ENCODE assay signal across 15 cellular contexts in the genomic region with DNA sequence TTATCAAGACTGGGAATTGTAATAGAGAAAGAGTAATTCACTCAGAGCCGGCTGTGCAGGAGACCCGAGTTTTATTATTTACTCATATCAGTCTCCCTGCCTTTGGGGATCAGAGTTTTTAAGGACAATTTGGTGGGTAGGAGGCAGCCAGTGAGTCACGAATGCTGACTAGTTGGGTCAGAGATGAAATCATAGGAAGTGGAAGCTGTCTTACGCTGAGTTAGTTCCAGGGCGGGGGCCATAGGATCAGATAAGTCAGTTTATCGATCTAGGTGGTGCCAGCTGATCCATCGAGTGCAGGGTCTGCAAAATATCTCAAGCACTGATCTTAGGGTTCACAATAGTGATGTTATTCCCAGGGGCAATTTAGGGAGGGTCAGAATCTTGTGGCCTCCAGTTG. TPM values are rescaled to one million over a fixed set of nuclear protein-coding genes. Genes with fewer than 3 reads are reported as not detected.
A peak's percentile ranks its signal among the peaks of the same experiment; 100 is the strongest.
DNase-seq lines count a peak whose midpoint lies in the region; ATAC-seq and TF ChIP-seq lines count a peak whose summit lies in the region.
"Had no signal": no experiment of that assay in that cellular context is flagged by ENCODE, and none has a peak within 500 bp of the region (broad histone marks: within the 10 kb centered on the region; RNA-seq: fewer than 3 reads in every experiment).

No MANE protein-coding gene starts in this region.

- no peaks in the 10 kb centered on the region for H3K9me3 ChIP-seq in tibial artery
- H3K9me3 ChIP-seq: suprapubic skin had no signal

- H3K9me3 Mint-ChIP-seq in natural killer cell treated with Interleukin-12 subunit alpha and Interleukin-12 subunit beta and Interleukin-15 and Interleukin-18, amount 100 ng/mL, for 72 hours, result no peaks in the 10 kb centered on the region
- no peaks in the 10 kb centered on the region for H3K9me3 Mint-ChIP-seq in natural killer cell
- no peaks in the 10 kb centered on the region for H3K9me3 Mint-ChIP-seq in activated T-helper 17 cell treated with anti-CD3 and anti-CD28 coated beads, Interleukin-2, amount 50 U/mL, for 72 hours
- no peaks in the 10 kb centered on the region for H3K9me3 Mint-ChIP-seq in effector memory CD8-positive, alpha-beta T cell
- H3K9me3 Mint-ChIP-seq: activated naive CD4-positive, alpha-beta T cell treated with anti-CD3 and anti-CD28 coated beads for 36 hours had no signal

- H3K4me1 Mint-ChIP-seq in natural killer cell treated with Interleukin-12 subunit alpha and Interleukin-12 subunit beta and Interleukin-15 and Interleukin-18, amount 100 ng/mL, for 72 hours (ENCODE audit: low read depth in 2 of 2), result no peaks in the 10 kb centered on the region
- H3K4me1 Mint-ChIP-seq in natural killer cell, result no peaks in the 10 kb centered on the region
- peaks cover 6% of the 10 kb centered on the region for H3K4me1 Mint-ChIP-seq in activated T-helper 17 cell treated with anti-CD3 and anti-CD28 coated beads, Interleukin-2, amount 50 U/mL, for 72 hours
- H3K4me1 Mint-ChIP-seq in effector memory CD8-positive, alpha-beta T cell (ENCODE audit: low read depth in 2 of 2), result no peaks in the 10 kb centered on the region

- DNase-seq in natural killer cell treated with Interleukin-12 subunit alpha and Interleukin-12 subunit beta and Interleukin-15 and Interleukin-18, amount 100 ng/mL, for 72 hours (ENCODE audit: low spot score), result no peak
- no peak for DNase-seq in natural killer cell
- DNase-seq in foreskin keratinocyte, result peak in 1 of 2 donors; percentile 50
- no peak for DNase-seq in effector memory CD8-positive, alpha-beta T cell
- DNase-seq in tibial artery, result no peak
- DNase-seq: activated CD4-positive, alpha-beta T cell treated with anti-CD3 and anti-CD28 coated beads, Interleukin-2, amount 50 U/mL, for 4 hours; activated naive CD4-positive, alpha-beta T cell treated with anti-CD3 and anti-CD28 coated beads for 36 hours; NCI-H1436 had no signal

- no peak overlapping the region for H3K4me3 ChIP-seq in tibial artery
- H3K4me3 ChIP-seq: suprapubic skin had no signal

- peak overlapping the region; percentile 14 for H3K4me3 Mint-ChIP-seq in natural killer cell treated with Interleukin-12 subunit alpha and Interleukin-12 subunit beta and Interleukin-15 and Interleukin-18, amount 100 ng/mL, for 72 hours
- H3K4me3 Mint-ChIP-seq in natural killer cell, result no peak overlapping the region
- no peak overlapping the region for H3K4me3 Mint-ChIP-seq in activated T-helper 17 cell treated with anti-CD3 and anti-CD28 coated beads, Interleukin-2, amount 50 U/mL, for 72 hours
- H3K4me3 Mint-ChIP-seq in effector memory CD8-positive, alpha-beta T cell, result no peak overlapping the region
- H3K4me3 Mint-ChIP-seq: activated naive CD4-positive, alpha-beta T cell treated with anti-CD3 and anti-CD28 coated beads for 36 hours had no signal

- H3K4me1 ChIP-seq in foreskin keratinocyte (peaks cover 12% of the 10 kb centered on the region), tibial artery (no peaks in the 10 kb centered on the region)
- H3K4me1 ChIP-seq: suprapubic skin had no signal

- intact Hi-C loops in natural killer cell (cut with micrococcal nuclease) (no loop called here), tibial artery (cut with DNase I; ENCODE audit: low total_unique reads) (loop anchor here (10.0 kb wide), 1 partner anchor 237 kb away; no protein-coding TSS in a partner anchor)

- peak in 1 of 2 donors; percentile 53 for ATAC-seq in natural killer cell treated with Interleukin-12 subunit alpha and Interleukin-12 subunit beta and Interleukin-15 and Interleukin-18, amount 100 ng/mL, for 72 hours
- ATAC-seq in natural killer cell (no peak), foreskin keratinocyte (peak; percentile 66), GM21360 (IDR thresholded peaks at IDR 0.05; ENCODE audit: unreplicated experiment) (no peak), HG02763 (IDR thresholded peaks at IDR 0.05; ENCODE audit: unreplicated experiment) (no peak)
- peak; percentile 81 for ATAC-seq in activated T-helper 17 cell treated with anti-CD3 and anti-CD28 coated beads, Interleukin-2, amount 50 U/mL, for 72 hours (replicated peaks)
- ATAC-seq in effector memory CD8-positive, alpha-beta T cell (replicated peaks), result no peak

- H3K27me3 Mint-ChIP-seq in natural killer cell treated with Interleukin-12 subunit alpha and Interleukin-12 subunit beta and Interleukin-15 and Interleukin-18, amount 100 ng/mL, for 72 hours, result peaks cover 2 to 8% of the 10 kb centered on the region in 2 donors
- peaks cover 7 to 11% of the 10 kb centered on the region in 2 donors for H3K27me3 Mint-ChIP-seq in natural killer cell (ENCODE audit: low read depth in 2 of 2)
- H3K27me3 Mint-ChIP-seq in activated T-helper 17 cell treated with anti-CD3 and anti-CD28 coated beads, Interleukin-2, amount 50 U/mL, for 72 hours, result peaks cover 16% of the 10 kb centered on the region
- H3K27me3 Mint-ChIP-seq in effector memory CD8-positive, alpha-beta T cell, result peaks cover 32 to 69% of the 10 kb centered on the region in 2 donors

- H3K36me3 Mint-ChIP-seq in natural killer cell treated with Interleukin-12 subunit alpha and Interleukin-12 subunit beta and Interleukin-15 and Interleukin-18, amount 100 ng/mL, for 72 hours, result no peaks in the 10 kb centered on the region
- no peaks in the 10 kb centered on the region for H3K36me3 Mint-ChIP-seq in natural killer cell
- no peaks in the 10 kb centered on the region for H3K36me3 Mint-ChIP-seq in activated T-helper 17 cell treated with anti-CD3 and anti-CD28 coated beads, Interleukin-2, amount 50 U/mL, for 72 hours (ENCODE audit: low read depth)
- no peaks in the 10 kb centered on the region for H3K36me3 Mint-ChIP-seq in effector memory CD8-positive, alpha-beta T cell (ENCODE audit: insufficient read depth)

- TF ChIP-seq CTCF in natural killer cell (IDR thresholded peaks at IDR 0.05), result no peak
- no peak for TF ChIP-seq CTCF in foreskin keratinocyte (conservative IDR thresholded peaks at IDR 0.05)
- TF ChIP-seq CTCF in tibial artery (IDR thresholded peaks at IDR 0.05), result no peak

- H3K27ac ChIP-seq in foreskin keratinocyte (no peak overlapping the region), tibial artery (no peak overlapping the region)
- H3K27ac ChIP-seq: suprapubic skin had no signal

- no peaks in the 10 kb centered on the region for H3K36me3 ChIP-seq in tibial artery
- H3K36me3 ChIP-seq: suprapubic skin had no signal

- H3K27me3 ChIP-seq in foreskin keratinocyte (no peaks in the 10 kb centered on the region), tibial artery (peaks cover 0 to 48% of the 10 kb centered on the region in 2 donors)

- no peak overlapping the region for H3K27ac Mint-ChIP-seq in natural killer cell treated with Interleukin-12 subunit alpha and Interleukin-12 subunit beta and Interleukin-15 and Interleukin-18, amount 100 ng/mL, for 72 hours
- H3K27ac Mint-ChIP-seq in natural killer cell, result no peak overlapping the region
- no peak overlapping the region for H3K27ac Mint-ChIP-seq in activated T-helper 17 cell treated with anti-CD3 and anti-CD28 coated beads, Interleukin-2, amount 50 U/mL, for 72 hours
- H3K27ac Mint-ChIP-seq in effector memory CD8-positive, alpha-beta T cell, result no peak overlapping the region
- H3K27ac Mint-ChIP-seq: activated naive CD4-positive, alpha-beta T cell treated with anti-CD3 and anti-CD28 coated beads for 36 hours; progenitor cell of endocrine pancreas had no signal

RNA-seq across cellular contexts. Expression of a gene that starts 20.2 kb away (rescaled TPM):
- total RNA-seq in natural killer cell treated with Interleukin-12 subunit alpha and Interleukin-12 subunit beta and Interleukin-15 and Interleukin-18, amount 100 ng/mL, for 72 hours, result not detected
- total RNA-seq in natural killer cell (not detected), foreskin keratinocyte (0.49 TPM in 1 of 2 replicates, not detected in the other)
- under 1 TPM; 0.15 to 0.77 TPM for total RNA-seq in activated T-helper 17 cell treated with anti-CD3 and anti-CD28 coated beads, Interleukin-2, amount 50 U/mL, for 72 hours
- polyA plus RNA-seq in foreskin keratinocyte, result 0.26 and 0.44 TPM in 2 replicates
- total RNA-seq: activated naive CD4-positive, alpha-beta T cell treated with anti-CD3 and anti-CD28 coated beads for 36 hours; glomerular endothelial cell; progenitor cell of endocrine pancreas; suprapubic skin had no signal
- polyA plus RNA-seq: AG04450 had no signal

RNA-seq across cellular contexts. Expression of a gene that starts 50.2 kb away (rescaled TPM):
- 10 to 100 TPM; 32.6 to 74.6 TPM for total RNA-seq in natural killer cell treated with Interleukin-12 subunit alpha and Interleukin-12 subunit beta and Interleukin-15 and Interleukin-18, amount 100 ng/mL, for 72 hours
- total RNA-seq in natural killer cell (10 to 100 TPM; 36.3 to 49.8 (median 45.2) TPM), foreskin keratinocyte (29.0 and 31.8 TPM in 2 replicates)
- 100 to 1,000 TPM in 1 of 2 donors, 10 to 100 TPM in 1; 74.0 to 152 TPM for total RNA-seq in activated T-helper 17 cell treated with anti-CD3 and anti-CD28 coated beads, Interleukin-2, amount 50 U/mL, for 72 hours
- polyA plus RNA-seq in foreskin keratinocyte, result 28.2 and 29.1 TPM in 2 replicates

RNA-seq across cellular contexts. Expression of a gene that starts 50.4 kb away (rescaled TPM):
- 100 to 1,000 TPM; 162 to 217 TPM for total RNA-seq in natural killer cell treated with Interleukin-12 subunit alpha and Interleukin-12 subunit beta and Interleukin-15 and Interleukin-18, amount 100 ng/mL, for 72 hours
- total RNA-seq in natural killer cell, result 100 to 1,000 TPM; 122 to 144 (median 135) TPM
- total RNA-seq in activated T-helper 17 cell treated with anti-CD3 and anti-CD28 coated beads, Interleukin-2, amount 50 U/mL, for 72 hours, result 100 to 1,000 TPM; 179 to 180 TPM
- 117 and 135 TPM in 2 replicates for total RNA-seq in foreskin keratinocyte
- polyA plus RNA-seq in foreskin keratinocyte, result 359 and 390 TPM in 2 replicates

RNA-seq across cellular contexts. Expression of a gene that starts 52.5 kb away (rescaled TPM):
- 10 to 100 TPM in 1 of 2 donors, 1 to 10 TPM in 1; 8.9 to 14.6 TPM for total RNA-seq in natural killer cell treated with Interleukin-12 subunit alpha and Interleukin-12 subunit beta and Interleukin-15 and Interleukin-18, amount 100 ng/mL, for 72 hours
- total RNA-seq in natural killer cell, result 10 to 100 TPM in 1 of 3 donors, 1 to 10 TPM in 2; 7.9 to 11.7 (median 9.3) TPM
- total RNA-seq in activated T-helper 17 cell treated with anti-CD3 and anti-CD28 coated beads, Interleukin-2, amount 50 U/mL, for 72 hours, result 10 to 100 TPM in 1 of 2 donors, 1 to 10 TPM in 1; 8.6 to 11.9 TPM
- 0.78 and 1.0 TPM in 2 replicates for total RNA-seq in foreskin keratinocyte
- 0.81 and 0.83 TPM in 2 replicates for polyA plus RNA-seq in foreskin keratinocyte

RNA-seq across cellular contexts. Expression of a gene that starts 56.7 kb away (rescaled TPM):
- total RNA-seq in natural killer cell treated with Interleukin-12 subunit alpha and Interleukin-12 subunit beta and Interleukin-15 and Interleukin-18, amount 100 ng/mL, for 72 hours, result not detected
- not detected for total RNA-seq in natural killer cell
- under 1 TPM in 1 of 2 donors, not detected in 1; 0.61 TPM for total RNA-seq in activated T-helper 17 cell treated with anti-CD3 and anti-CD28 coated beads, Interleukin-2, amount 50 U/mL, for 72 hours
- 6.5 and 6.9 TPM in 2 replicates for total RNA-seq in foreskin keratinocyte
- 6.2 and 7.4 TPM in 2 replicates for polyA plus RNA-seq in foreskin keratinocyte
- total RNA-seq: activated naive CD4-positive, alpha-beta T cell treated with anti-CD3 and anti-CD28 coated beads for 36 hours; glomerular endothelial cell; progenitor cell of endocrine pancreas had no signal
- polyA plus RNA-seq: AG04450 had no signal

Comparison
In these comparisons a context has a peak if more than half of its experiments do, and no peak if none do; other contexts are left out.
1. ATAC-seq: peak in activated T-helper 17 cell treated with anti-CD3 and anti-CD28 coated beads, Interleukin-2, amount 50 U/mL, for 72 hours (single experiment) and foreskin keratinocyte (single experiment); none in natural killer cell (0 of 3), GM21360 (single experiment), HG02763 (single experiment) and effector memory CD8-positive, alpha-beta T cell (single experiment).